Comparison of ENCODE assay signal across 26 cellular contexts in genomic region chr3:78140274-78140673, GRCh38.
DNase-seq lines count a peak whose midpoint lies in the region; TF ChIP-seq lines count a peak whose summit lies in the region.
"Had no signal": no experiment of that assay in that cellular context is flagged by ENCODE, and none has a peak within 500 bp of the region (broad histone marks: within the 10 kb centered on the region; RNA-seq: fewer than 3 reads in every experiment).

No MANE protein-coding gene starts in this region.

- H4K8ac ChIP-seq in mesendoderm (ENCODE audit: low read depth, low read length) = no peak overlapping the region

- H2BK15ac ChIP-seq in mesendoderm (replicated peaks; ENCODE audit: low read depth) = no peak overlapping the region

- H3K27me3 ChIP-seq in mesendoderm (ENCODE audit: insufficient read depth, low read length, poor library complexity) = no peaks in the 10 kb centered on the region
- H3K27me3 ChIP-seq: ascending aorta, BLaER1, spleen, stomach had no signal

- H2AK5ac ChIP-seq in mesendoderm (ENCODE audit: low read length) = no peak overlapping the region

- peak overlapping the region; percentile 4 for H2BK120ac ChIP-seq in mesendoderm (ENCODE audit: low read depth, low read length)

- H2BK5ac ChIP-seq in mesendoderm (ENCODE audit: low read length) = no peak overlapping the region

- DNase-seq in HCEC 1CT = peak; percentile 28
- DNase-seq in dedifferentiated amniotic fluid mesenchymal stem cell (ENCODE audit: extremely low spot score) = peak; percentile 29
- DNase-seq in mesendoderm = no peak
- DNase-seq in cerebellar nuclear complex (lab: John Stamatoyannopoulos, UW) = no peak
- DNase-seq in NCI-H748 (lab: John Stamatoyannopoulos, UW; ENCODE audit: unreplicated experiment) = no peak
- DNase-seq in NCI-H1694 treated with DMSO at 0.1 percent for 48 hours (lab: John Stamatoyannopoulos, UW) = no peak
- DNase-seq: activated gamma-delta T cell; activated naive CD8-positive, alpha-beta T cell treated with anti-CD3 and anti-CD28 coated beads for 36 hours; activated T-cell treated with anti-CD3 and anti-CD28 coated beads, Interleukin-2, amount 50 U/mL, for 4 hours; COR-L47; GM23248; left ventricle myocardium inferior; NCI-H1092; NCI-H187 treated with DMSO at 0.1 percent for 48 hours; NCI-H524 treated with DMSO at 0.1 percent for 48 hours; NK-92 treated with Interleukin-12 subunit alpha and Interleukin-12 subunit beta, amount 100 ng/mL, for 24 hours; right cardiac atrium; Right ventricle myocardium superior; spleen; stimulated activated CD4-positive, alpha-beta T cell treated with anti-CD3 and anti-CD28 coated beads, Interleukin-2, amount 100 ng/mL, for 24 hours; stimulated activated CD8-positive, alpha-beta memory T cell treated with anti-CD3 and anti-CD28 coated beads, Interleukin-4, amount 100 ng/mL, for 48 hours; stomach; T-helper 17 cell had no signal

- H3K36me3 ChIP-seq in mesendoderm (ENCODE audit: control insufficient read depth, insufficient read depth, low read length) = no peaks in the 10 kb centered on the region
- H3K36me3 ChIP-seq: ascending aorta, BLaER1, left ventricle myocardium inferior, spleen, stomach had no signal

- H3K79me2 ChIP-seq in mesendoderm (ENCODE audit: control insufficient read depth, insufficient read depth, low read length) = no peaks in the 10 kb centered on the region

- no peak overlapping the region for H3K23ac ChIP-seq in mesendoderm (ENCODE audit: low read length)

- TF ChIP-seq CTCF in VCaP (conservative IDR thresholded peaks at IDR 0.05) = peak; percentile 32

- no peak overlapping the region for H3K4me3 ChIP-seq in mesendoderm (ENCODE audit: low read length)
- H3K4me3 ChIP-seq: ascending aorta, BLaER1, GM23248, left ventricle myocardium inferior, spleen, stomach had no signal

- no peak overlapping the region for H3K27ac ChIP-seq in VCaP
- H3K27ac ChIP-seq in mesendoderm (ENCODE audit: low read depth, low read length) = no peak overlapping the region
- H3K27ac ChIP-seq: ascending aorta, BLaER1, GM23248, left ventricle myocardium inferior, spleen, stomach had no signal

- H3K4me2 ChIP-seq in mesendoderm (ENCODE audit: low read length) = no peak overlapping the region
- H3K4me2 ChIP-seq: BLaER1 had no signal

- H3K9ac ChIP-seq in mesendoderm (ENCODE audit: low read length) = no peak overlapping the region
- H3K9ac ChIP-seq: BLaER1, GM23248 had no signal

- no CpG with 5 or more reads among the region's 3 CpGs for WGBS in mesendoderm (ENCODE audit: extremely low coverage, insufficient coverage, low lambda C conversion rate)

- no peaks in the 10 kb centered on the region for H3K4me1 ChIP-seq in mesendoderm (ENCODE audit: control insufficient read depth, low read depth, low read length)
- H3K4me1 ChIP-seq: ascending aorta, BLaER1, left ventricle myocardium inferior, spleen, stomach had no signal

- H3K56ac ChIP-seq in mesendoderm (ENCODE audit: low read length) = no peak overlapping the region

- no peaks in the 10 kb centered on the region for H3K79me1 ChIP-seq in mesendoderm (ENCODE audit: low read length)

- H4K5ac ChIP-seq in mesendoderm (ENCODE audit: low read length) = no peak overlapping the region

- H3K18ac ChIP-seq in mesendoderm (ENCODE audit: low read length) = no peak overlapping the region

- no peak overlapping the region for H3K4ac ChIP-seq in mesendoderm (ENCODE audit: low read depth, low read length)

Comparison
In these comparisons a context has a peak if more than half of its experiments do, and no peak if none do; other contexts are left out.
1. DNase-seq: peak in HCEC 1CT (single experiment) and dedifferentiated amniotic fluid mesenchymal stem cell (single experiment); none in mesendoderm (single experiment), cerebellar nuclear complex (0 of 2), NCI-H748 (single experiment) and NCI-H1694 treated with DMSO at 0.1 percent for 48 hours (single experiment).